Comparison of ENCODE assay signal across 8 cellular contexts in genomic region chr2:74186706-74187105, GRCh38. TPM values are rescaled to one million over a fixed set of nuclear protein-coding genes. Genes with fewer than 3 reads are reported as not detected.
A peak's percentile ranks its signal among the peaks of the same experiment; 100 is the strongest.
DNase-seq lines count a peak whose midpoint lies in the region; ATAC-seq, FAIRE-seq and TF ChIP-seq lines count a peak whose summit lies in the region.
"Not testable (repeated sequence)": the region's sequence is repeated elsewhere in the genome, so short reads cannot be mapped to it uniquely, and the experiment has no call there.

No MANE protein-coding gene starts in this region.

- H3K9me3 ChIP-seq in DOHH2 (ENCODE audit: control insufficient read depth, insufficient read depth, low read length); OCI-LY7 (ENCODE audit: low read length); GM12878 (replicated peaks; ENCODE audit: control insufficient read depth, insufficient read depth, low read length); lower lobe of right lung; upper lobe of left lung: not testable (repeated sequence)

- H2AFZ ChIP-seq in OCI-LY7 (ENCODE audit: low read length) = 0 out of 2 replicates have a peak overlapping the region, but pooled peaks have one; percentile 58
- H2AFZ ChIP-seq in GM12878 (ENCODE audit: control insufficient read depth, low read depth, low read length) = not testable (repeated sequence)

- H3K4me3 Mint-ChIP-seq in activated CD4-positive, alpha-beta T cell treated with anti-CD3 and anti-CD28 coated beads, Interleukin-2, amount 10 ng/mL, durations not matched to agents 24 days and 14 days = peak overlapping the region; percentile 67
- H3K4me3 Mint-ChIP-seq in activated T-helper 1 cell treated with anti-CD3 and anti-CD28 coated beads, Interleukin-12 subunit alpha, Interleukin-12 subunit beta, Interleukin-2, Interleukin-4 antibody, amounts not matched to agents 30 ng/mL and 10 ng/mL and 1 ng/mL, durations not matched to agents 14 hours and 24 hours and 36 hours = peak overlapping the region; percentile 15

- H3K27ac ChIP-seq in DOHH2 (ENCODE audit: low read depth, low read length) = peak overlapping the region; percentile 91
- H3K27ac ChIP-seq in OCI-LY7 (ENCODE audit: low read depth, low read length, poor library complexity, severe bottlenecking) = peak overlapping the region; percentile 79
- H3K27ac ChIP-seq in GM12878 (ENCODE audit: control insufficient read depth, insufficient read depth) = peak overlapping the region; percentile 97
- peak overlapping the region; percentile 77 for H3K27ac ChIP-seq in lower lobe of right lung
- H3K27ac ChIP-seq in skin epidermis = peak overlapping the region in 11 of 21 experiments; percentile 14 to 80 (median 59)
- H3K27ac ChIP-seq in upper lobe of left lung = peak overlapping the region in 3 of 4 donors; percentile 64 to 83 (median 69)

- TF ChIP-seq CTCF in DOHH2 (IDR thresholded peaks at IDR 0.05; ENCODE audit: low read depth, low read length, poor library complexity, severe bottlenecking); OCI-LY7 (conservative IDR thresholded peaks at IDR 0.05; ENCODE audit: low read length); GM12878 (IDR thresholded peaks at IDR 0.05 in 2 of 3, conservative IDR thresholded peaks at IDR 0.05 in 1 of 3; ENCODE audit: control insufficient read depth in 2 of 3, extremely low read depth in 1 of 3, insufficient read depth in 1 of 3, low read depth in 3 of 3, low read length in 3 of 3); lower lobe of right lung (IDR thresholded peaks at IDR 0.05); upper lobe of left lung (IDR thresholded peaks at IDR 0.05): not testable (repeated sequence)

- not testable (repeated sequence) for H3K36me3 Mint-ChIP-seq in activated CD4-positive, alpha-beta T cell treated with anti-CD3 and anti-CD28 coated beads, Interleukin-2, amount 10 ng/mL, durations not matched to agents 24 days and 14 days (ENCODE audit: low read depth); activated T-helper 1 cell treated with anti-CD3 and anti-CD28 coated beads, Interleukin-12 subunit alpha, Interleukin-12 subunit beta, Interleukin-2, Interleukin-4 antibody, amounts not matched to agents 30 ng/mL and 10 ng/mL and 1 ng/mL, durations not matched to agents 14 hours and 24 hours and 36 hours (ENCODE audit: low read depth)

- H3K4me2 ChIP-seq in DOHH2 (ENCODE audit: low read length) = peak overlapping the region; percentile 66
- H3K4me2 ChIP-seq in OCI-LY7 (ENCODE audit: low read length) = peak overlapping the region; percentile 44; the same call in 1 of the 2 replicates
- H3K4me2 ChIP-seq in GM12878 (ENCODE audit: control insufficient read depth, insufficient read depth) = peak overlapping the region; percentile 52

- TF ChIP-seq EP300 in GM12878 (IDR thresholded peaks at IDR 0.05; ENCODE audit: borderline replicate concordance in 1 of 2, control insufficient read depth in 1 of 2, low read depth in 2 of 2, low read length in 2 of 2); upper lobe of left lung (IDR thresholded peaks at IDR 0.05): not testable (repeated sequence)

- not testable (repeated sequence) for H3K36me3 ChIP-seq in DOHH2 (ENCODE audit: control insufficient read depth, low read length); OCI-LY7 (ENCODE audit: insufficient read depth, low read length); GM12878 (ENCODE audit: control insufficient read depth in 2 of 2, insufficient read depth in 2 of 2, low read length in 1 of 2); lower lobe of right lung; upper lobe of left lung

- POLR2A ChIA-PET in OCI-LY7 (lab: Charles Lee) = interaction anchor here (1.8 to 2.6 kb wide), 2 partner anchors 9 to 11 kb away, joined by 11 to 20 read pairs; partner anchors contain the start of genes MOB1A and MTHFD2
- POLR2A ChIA-PET in GM12878 (lab: Charles Lee) = interaction anchor here (0.6 to 8.2 kb wide), 5 partner anchors 13 to 40 kb away, joined by 3 to 83 read pairs (median 5); partner anchors contain the start of gene MTHFD2

- H3K9ac ChIP-seq in GM12878 (ENCODE audit: control insufficient read depth, insufficient read depth, low read length) = peak overlapping the region; percentile 79; the same call in 1 of the 2 replicates

- CTCF ChIA-PET in OCI-LY7 (lab: Charles Lee; ENCODE audit: unreplicated experiment); GM12878 (lab: Yijun Ruan, JAX): not testable (repeated sequence)

- BruUV-seq in OCI-LY7 (replicated peaks; lab: Mats Ljungman, UMichigan); GM12878 (replicated peaks; lab: Mats Ljungman, UMichigan): not testable (repeated sequence)

- H3K4me3 ChIP-seq in DOHH2 (ENCODE audit: low read length); OCI-LY7 (ENCODE audit: low read depth, low read length, poor library complexity, severe bottlenecking); GM12878; lower lobe of right lung; skin epidermis; upper lobe of left lung: not testable (repeated sequence)

- WGBS in GM12878 (ENCODE audit: insufficient coverage, insufficient replicate concordance, low lambda C conversion rate, missing lambda C conversion rate) = 96% methylated on average over 15 of the region's 15 CpGs
- WGBS in upper lobe of left lung, 2 donors = 92 to 96% methylated on average over 15 of the region's 15 CpGs

- not testable (repeated sequence) for H3K9me3 Mint-ChIP-seq in activated CD4-positive, alpha-beta T cell treated with anti-CD3 and anti-CD28 coated beads, Interleukin-2, amount 10 ng/mL, durations not matched to agents 24 days and 14 days; activated T-helper 1 cell treated with anti-CD3 and anti-CD28 coated beads, Interleukin-12 subunit alpha, Interleukin-12 subunit beta, Interleukin-2, Interleukin-4 antibody, amounts not matched to agents 30 ng/mL and 10 ng/mL and 1 ng/mL, durations not matched to agents 14 hours and 24 hours and 36 hours

- H3K27me3 Mint-ChIP-seq in activated CD4-positive, alpha-beta T cell treated with anti-CD3 and anti-CD28 coated beads, Interleukin-2, amount 10 ng/mL, durations not matched to agents 24 days and 14 days; activated T-helper 1 cell treated with anti-CD3 and anti-CD28 coated beads, Interleukin-12 subunit alpha, Interleukin-12 subunit beta, Interleukin-2, Interleukin-4 antibody, amounts not matched to agents 30 ng/mL and 10 ng/mL and 1 ng/mL, durations not matched to agents 14 hours and 24 hours and 36 hours (ENCODE audit: insufficient read depth): not testable (repeated sequence)

- not testable (repeated sequence) for H3K79me2 ChIP-seq in DOHH2 (ENCODE audit: control insufficient read depth, low read length); OCI-LY7 (ENCODE audit: insufficient read depth, low read depth, low read length); GM12878 (ENCODE audit: control insufficient read depth, insufficient read depth, low read length)

- RAD21 ChIA-PET in GM12878 (lab: Charles Lee; ENCODE audit: unreplicated experiment) = interaction anchor here (1.1 to 1.9 kb wide), 3 partner anchors 8 to 13 kb away, joined by 4 to 6 read pairs (median 5); partner anchors contain the start of gene MOB1A

- H3F3A ChIP-seq in DOHH2 (ENCODE audit: control insufficient read depth, insufficient read depth) = peaks cover 30% of the 10 kb centered on the region

- not testable (repeated sequence) for FAIRE-seq in GM12878 (lab: Jason Lieb, UNC)

- H3K4me1 ChIP-seq in DOHH2 (ENCODE audit: control insufficient read depth, low read length) (peaks cover 76% of the 10 kb centered on the region), OCI-LY7 (ENCODE audit: insufficient read depth, low read length, poor library complexity, severe bottlenecking) (peaks cover 66% of the 10 kb centered on the region), GM12878 (ENCODE audit: control insufficient read depth, insufficient read depth, low read length) (peaks cover 40% of the 10 kb centered on the region)
- H3K4me1 ChIP-seq in lower lobe of right lung, upper lobe of left lung: not testable (repeated sequence)

- not testable (repeated sequence) for H3K27me3 ChIP-seq in DOHH2 (ENCODE audit: control insufficient read depth, low read length); GM12878 (replicated peaks in 1 of 2; ENCODE audit: control insufficient read depth in 2 of 2, insufficient read depth in 2 of 2, low read length in 1 of 2); lower lobe of right lung (ENCODE audit: low read depth); upper lobe of left lung

- peaks cover 37% of the 10 kb centered on the region for H3K4me1 Mint-ChIP-seq in activated CD4-positive, alpha-beta T cell treated with anti-CD3 and anti-CD28 coated beads, Interleukin-2, amount 10 ng/mL, durations not matched to agents 24 days and 14 days
- peaks cover 59% of the 10 kb centered on the region for H3K4me1 Mint-ChIP-seq in activated T-helper 1 cell treated with anti-CD3 and anti-CD28 coated beads, Interleukin-12 subunit alpha, Interleukin-12 subunit beta, Interleukin-2, Interleukin-4 antibody, amounts not matched to agents 30 ng/mL and 10 ng/mL and 1 ng/mL, durations not matched to agents 14 hours and 24 hours and 36 hours (ENCODE audit: low read depth)

- intact Hi-C loops in OCI-LY7 (cut with micrococcal nuclease; ENCODE audit: unreplicated experiment); GM12878 (cut with micrococcal nuclease; ENCODE audit: unreplicated experiment); lower lobe of right lung (cut with DNase I): not testable (repeated sequence)
- intact Hi-C loops in activated CD4-positive, alpha-beta T cell treated with anti-CD3 and anti-CD28 coated beads, Interleukin-2, amount 10 ng/mL, durations not matched to agents 24 days and 14 days (cut with micrococcal nuclease) = loop anchor here (1.0 kb wide), 1 partner anchor 12 kb away; the partner anchor contains the start of gene MTHFD2
- intact Hi-C loops in activated T-helper 1 cell treated with anti-CD3 and anti-CD28 coated beads, Interleukin-12 subunit alpha, Interleukin-12 subunit beta, Interleukin-2, Interleukin-4 antibody, amounts not matched to agents 30 ng/mL and 10 ng/mL and 1 ng/mL, durations not matched to agents 14 hours and 24 hours and 36 hours (cut with micrococcal nuclease) = loop anchor here (1.0 to 10.0 kb wide), 3 partner anchors 8 to 648 kb away; partner anchors contain the start of genes HK2, MOB1A and MTHFD2

- not testable (repeated sequence) for H3K9me2 ChIP-seq in DOHH2 (replicated peaks; ENCODE audit: control insufficient read depth, low read length); OCI-LY7 (ENCODE audit: insufficient read depth, low read length)

- not testable (repeated sequence) for TF ChIP-seq POLR2A in GM12878 (IDR thresholded peaks at IDR 0.05; ENCODE audit: low read depth, low read length); upper lobe of left lung (IDR thresholded peaks at IDR 0.05)

- SMC1A ChIA-PET in GM12878 (lab: Charles Lee; ENCODE audit: uncharacterized antibody, unreplicated experiment) = interaction anchor here (0.5 to 2.6 kb wide), 6 partner anchors 8 to 218 kb away, joined by 3 to 9 read pairs (median 6); partner anchors contain the start of gene MOB1A

- TF ChIP-seq RAD21 in GM12878 (IDR thresholded peaks at IDR 0.05; ENCODE audit: insufficient read depth, low read depth, low read length) = not testable (repeated sequence)

- peak overlapping the region; percentile 93 for H3K27ac Mint-ChIP-seq in activated CD4-positive, alpha-beta T cell treated with anti-CD3 and anti-CD28 coated beads, Interleukin-2, amount 10 ng/mL, durations not matched to agents 24 days and 14 days
- peak overlapping the region; percentile 97 for H3K27ac Mint-ChIP-seq in activated T-helper 1 cell treated with anti-CD3 and anti-CD28 coated beads, Interleukin-12 subunit alpha, Interleukin-12 subunit beta, Interleukin-2, Interleukin-4 antibody, amounts not matched to agents 30 ng/mL and 10 ng/mL and 1 ng/mL, durations not matched to agents 14 hours and 24 hours and 36 hours

- in situ Hi-C loops in GM12878 (cut with MboI) = not testable (repeated sequence)

- not testable (repeated sequence) for ATAC-seq in GM12878; lower lobe of right lung; upper lobe of left lung (ENCODE audit: low FRiP score in 2 of 2)

- H4K20me1 ChIP-seq in DOHH2 (ENCODE audit: control insufficient read depth, insufficient read depth, low read depth, low read length); OCI-LY7 (ENCODE audit: insufficient read depth, low read length); GM12878 (ENCODE audit: control insufficient read depth, insufficient read depth): not testable (repeated sequence)

- not testable (repeated sequence) for DNase-seq in OCI-LY7 (ENCODE audit: low spot score); activated CD4-positive, alpha-beta T cell treated with anti-CD3 and anti-CD28 coated beads, Interleukin-2, amount 10 ng/mL, durations not matched to agents 24 days and 14 days; activated T-helper 1 cell treated with anti-CD3 and anti-CD28 coated beads, Interleukin-12 subunit alpha, Interleukin-12 subunit beta, Interleukin-2, Interleukin-4 antibody, amounts not matched to agents 30 ng/mL and 10 ng/mL and 1 ng/mL, durations not matched to agents 14 hours and 24 hours and 36 hours (ENCODE audit: low spot score); GM12878 (ENCODE audit: low read depth, low spot score); lower lobe of right lung; upper lobe of left lung

RNA-seq across cellular contexts. Expression of gene MOB1A, which starts 8.0 kb away (rescaled TPM):
- 79.1 and 110 TPM in 2 replicates for total RNA-seq in OCI-LY7 (2014; rRNA removed; shearing (Covaris generic))
- 144 and 149 TPM in 2 replicates for total RNA-seq in OCI-LY7 (2022)
- total RNA-seq in activated CD4-positive, alpha-beta T cell treated with anti-CD3 and anti-CD28 coated beads, Interleukin-2, amount 10 ng/mL, durations not matched to agents 24 days and 14 days = 203 and 204 TPM in 2 replicates
- 207 and 221 TPM in 2 replicates for total RNA-seq in activated T-helper 1 cell treated with anti-CD3 and anti-CD28 coated beads, Interleukin-12 subunit alpha, Interleukin-12 subunit beta, Interleukin-2, Interleukin-4 antibody, amounts not matched to agents 30 ng/mL and 10 ng/mL and 1 ng/mL, durations not matched to agents 14 hours and 24 hours and 36 hours
- total RNA-seq in GM12878 (2013; cell fraction: nucleolus; rRNA removed) = 106 and 110 TPM in 2 replicates
- total RNA-seq in GM12878 (2014; rRNA removed) = 162 and 211 TPM in 2 replicates
- total RNA-seq in GM12878 (2014; rRNA removed; fragmentation: Illumina TruSeq; extraction: Trizol) = 182 and 184 TPM in 2 replicates
- total RNA-seq in GM12878 (2021) = 226 and 232 TPM in 2 replicates
- polyA plus RNA-seq in GM12878 (2011; ENCODE audit: low read depth) = 47.8 TPM
- polyA plus RNA-seq in GM12878 (2011; rRNA removed) = 219 and 345 TPM in 2 replicates
- polyA plus RNA-seq in GM12878 (2011; cell fraction: cytosol; rRNA removed) = 68.2 and 85.6 TPM in 2 replicates
- polyA plus RNA-seq in GM12878 (2011; cell fraction: nucleus; rRNA removed) = 42.1 and 48.0 TPM in 2 replicates
- polyA plus RNA-seq in GM12878 (2012) = 75.4 and 79.3 TPM in 2 replicates
- polyA plus RNA-seq in GM12878 (2014; fragmentation: Illumina TruSeq; extraction: Trizol) = 143 and 186 TPM in 2 replicates
- polyA plus RNA-seq in GM12878 (2014; fragmentation: Nextera tagmentation; extraction: Ambion mirVana) = 10 to 100 TPM; 41.2 to 58.5 TPM
- 81.2 and 102 TPM in 2 replicates for polyA plus RNA-seq in GM12878 (2014; rRNA removed)
- 100 to 1,000 TPM; 221 to 223 TPM for polyA plus RNA-seq in GM12878 (2016; fragmentation: Nextera tagmentation; extraction: Ambion mirVana)
- polyA minus RNA-seq in GM12878 (2011; rRNA and poly(A)+ RNA removed) = 92.1 and 208 TPM in 2 replicates
- polyA minus RNA-seq in GM12878 (2011; cell fraction: cytosol; rRNA and poly(A)+ RNA removed) = 48.1 and 59.3 TPM in 2 replicates
- polyA minus RNA-seq in GM12878 (2011; cell fraction: nucleus; rRNA and poly(A)+ RNA removed) = 20.7 and 40.2 TPM in 2 replicates
- 146 TPM for total RNA-seq in lower lobe of right lung
- 100 to 1,000 TPM in 2 of 6 donors, 10 to 100 TPM in 4; 23.1 to 143 (median 94.5) TPM for total RNA-seq in upper lobe of left lung

RNA-seq across cellular contexts. Expression of gene MTHFD2, which starts 11.7 kb away (rescaled TPM):
- total RNA-seq in OCI-LY7 (2014; rRNA removed; shearing (Covaris generic)) = 220 and 250 TPM in 2 replicates
- total RNA-seq in OCI-LY7 (2022) (365 and 375 TPM in 2 replicates), GM12878 (2014; rRNA removed) (139 and 164 TPM in 2 replicates), GM12878 (2014; rRNA removed; fragmentation: Illumina TruSeq; extraction: Trizol) (144 TPM in 2 replicates), GM12878 (2021) (180 and 192 TPM in 2 replicates), lower lobe of right lung (54.7 TPM), upper lobe of left lung (10 to 100 TPM in 5 of 6 donors, 1 to 10 TPM in 1; 8.4 to 68.1 (median 34.5) TPM)
- total RNA-seq in activated CD4-positive, alpha-beta T cell treated with anti-CD3 and anti-CD28 coated beads, Interleukin-2, amount 10 ng/mL, durations not matched to agents 24 days and 14 days = 418 and 439 TPM in 2 replicates
- total RNA-seq in activated T-helper 1 cell treated with anti-CD3 and anti-CD28 coated beads, Interleukin-12 subunit alpha, Interleukin-12 subunit beta, Interleukin-2, Interleukin-4 antibody, amounts not matched to agents 30 ng/mL and 10 ng/mL and 1 ng/mL, durations not matched to agents 14 hours and 24 hours and 36 hours = 437 and 457 TPM in 2 replicates
- total RNA-seq in GM12878 (2013; cell fraction: nucleolus; rRNA removed) = 39.8 and 56.0 TPM in 2 replicates
- 76.6 TPM for polyA plus RNA-seq in GM12878 (2011; ENCODE audit: low read depth)
- polyA plus RNA-seq in GM12878 (2011; rRNA removed) (265 and 421 TPM in 2 replicates), GM12878 (2014; fragmentation: Illumina TruSeq; extraction: Trizol) (129 and 153 TPM in 2 replicates), GM12878 (2014; fragmentation: Nextera tagmentation; extraction: Ambion mirVana) (100 to 1,000 TPM; 237 to 292 TPM), GM12878 (2014; rRNA removed) (152 and 155 TPM in 2 replicates), GM12878 (2016; fragmentation: Nextera tagmentation; extraction: Ambion mirVana) (100 to 1,000 TPM; 128 to 134 TPM)
- 114 and 226 TPM in 2 replicates for polyA plus RNA-seq in GM12878 (2011; cell fraction: cytosol; rRNA removed)
- 98.3 and 124 TPM in 2 replicates for polyA plus RNA-seq in GM12878 (2011; cell fraction: nucleus; rRNA removed)
- polyA plus RNA-seq in GM12878 (2012) = 115 and 137 TPM in 2 replicates
- 166 and 191 TPM in 2 replicates for polyA minus RNA-seq in GM12878 (2011; rRNA and poly(A)+ RNA removed)
- polyA minus RNA-seq in GM12878 (2011; cell fraction: cytosol; rRNA and poly(A)+ RNA removed) = 44.0 and 62.0 TPM in 2 replicates
- 14.4 and 33.0 TPM in 2 replicates for polyA minus RNA-seq in GM12878 (2011; cell fraction: nucleus; rRNA and poly(A)+ RNA removed)

RNA-seq across cellular contexts. Expression of gene BOLA3, which starts 39.0 kb away (rescaled TPM):
- total RNA-seq in OCI-LY7 (2014; rRNA removed; shearing (Covaris generic)) = 33.6 and 45.8 TPM in 2 replicates
- total RNA-seq in OCI-LY7 (2022) (48.3 and 53.3 TPM in 2 replicates), GM12878 (2014; rRNA removed) (70.3 and 82.6 TPM in 2 replicates), GM12878 (2014; rRNA removed; fragmentation: Illumina TruSeq; extraction: Trizol) (71.6 and 81.1 TPM in 2 replicates), GM12878 (2021) (62.6 and 63.5 TPM in 2 replicates), lower lobe of right lung (19.6 TPM), upper lobe of left lung (10 to 100 TPM; 19.2 to 37.7 (median 24.3) TPM)
- total RNA-seq in activated CD4-positive, alpha-beta T cell treated with anti-CD3 and anti-CD28 coated beads, Interleukin-2, amount 10 ng/mL, durations not matched to agents 24 days and 14 days = 100 and 103 TPM in 2 replicates
- total RNA-seq in activated T-helper 1 cell treated with anti-CD3 and anti-CD28 coated beads, Interleukin-12 subunit alpha, Interleukin-12 subunit beta, Interleukin-2, Interleukin-4 antibody, amounts not matched to agents 30 ng/mL and 10 ng/mL and 1 ng/mL, durations not matched to agents 14 hours and 24 hours and 36 hours = 94.2 and 98.2 TPM in 2 replicates
- 4.2 and 7.9 TPM in 2 replicates for total RNA-seq in GM12878 (2013; cell fraction: nucleolus; rRNA removed)
- 23.1 TPM for polyA plus RNA-seq in GM12878 (2011; ENCODE audit: low read depth)
- polyA plus RNA-seq in GM12878 (2011; rRNA removed) (65.6 and 92.7 TPM in 2 replicates), GM12878 (2014; fragmentation: Illumina TruSeq; extraction: Trizol) (40.0 and 109 TPM in 2 replicates), GM12878 (2014; fragmentation: Nextera tagmentation; extraction: Ambion mirVana) (100 to 1,000 TPM; 164 to 168 TPM), GM12878 (2014; rRNA removed) (102 and 158 TPM in 2 replicates), GM12878 (2016; fragmentation: Nextera tagmentation; extraction: Ambion mirVana) (100 to 1,000 TPM; 283 to 300 TPM)
- 36.2 and 49.5 TPM in 2 replicates for polyA plus RNA-seq in GM12878 (2011; cell fraction: cytosol; rRNA removed)
- 14.5 and 17.1 TPM in 2 replicates for polyA plus RNA-seq in GM12878 (2011; cell fraction: nucleus; rRNA removed)
- polyA plus RNA-seq in GM12878 (2012) = 68.9 and 75.8 TPM in 2 replicates
- 9.3 and 9.9 TPM in 2 replicates for polyA minus RNA-seq in GM12878 (2011; rRNA and poly(A)+ RNA removed)
- polyA minus RNA-seq in GM12878 (2011; cell fraction: cytosol; rRNA and poly(A)+ RNA removed) = 9.0 and 10.6 TPM in 2 replicates
- 5.1 and 7.7 TPM in 2 replicates for polyA minus RNA-seq in GM12878 (2011; cell fraction: nucleus; rRNA and poly(A)+ RNA removed)
